In the genomic region with DNA sequence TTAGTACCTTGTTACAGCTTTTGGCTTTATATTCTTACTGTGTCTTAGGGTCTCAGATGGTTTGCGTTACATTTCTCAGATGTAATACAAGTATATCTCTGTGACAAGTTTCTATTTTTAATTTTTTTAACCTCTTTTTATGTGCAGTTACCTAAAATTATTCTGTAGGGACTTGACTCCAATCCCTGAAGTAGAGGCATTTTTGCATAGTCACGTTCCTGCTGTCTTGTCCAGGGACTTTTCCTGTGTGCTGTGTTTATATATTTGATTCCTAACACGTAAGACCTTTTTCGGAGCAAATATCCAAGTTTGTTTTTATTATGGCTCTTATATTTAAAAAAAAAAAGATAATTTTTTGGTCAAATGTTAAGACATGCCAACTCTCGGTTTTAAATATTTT, we compare ENCODE assay signal across 25 cellular contexts.
DNase-seq lines count a peak whose midpoint lies in the region; ATAC-seq, FAIRE-seq and TF ChIP-seq lines count a peak whose summit lies in the region.
"Had no signal": no experiment of that assay in that cellular context is flagged by ENCODE, and none has a peak within 500 bp of the region (broad histone marks: within the 10 kb centered on the region; RNA-seq: fewer than 3 reads in every experiment).

No MANE protein-coding gene starts in this region.

- no peak overlapping the region for H4K8ac ChIP-seq in IMR-90 (ENCODE audit: low read depth in 2 of 2, low read length in 2 of 2)

- 0 out of 2 replicates have a peak overlapping the region, but pooled peaks have one; percentile 52 for H3K18ac ChIP-seq in IMR-90 (ENCODE audit: low read depth, low read length)

- dilution Hi-C loops in IMR-90 (cut with HindIII; ENCODE audit: low sequenced_read_pairs, unreplicated experiment): no loop called here

- H3K79me2 ChIP-seq in K562 (ENCODE audit: control insufficient read depth, insufficient read depth, low read length): no peaks in the 10 kb centered on the region

- H3K27me3 ChIP-seq in IMR-90 (ENCODE audit: control insufficient read depth, insufficient read depth, low read length) (peaks cover 11% of the 10 kb centered on the region), K562 (ENCODE audit: control insufficient read depth in 2 of 2, insufficient read depth in 2 of 2, low read length in 2 of 2) (peaks cover 11% of the 10 kb centered on the region in 2 experiments; a peak in 4 of 5 replicates), gastroesophageal sphincter (no peaks in the 10 kb centered on the region)
- H3K27me3 ChIP-seq: BE2C, BLaER1 had no signal

- DNase-seq in IMR-90 (no peak), K562 (ENCODE audit: extremely low read depth in 1 of 4, low spot score in 3 of 4) (no peak), KG1 (lab: John Stamatoyannopoulos, UW) (no peak)
- DNase-seq: 8988T; ACHN; BE2C; C1 segment of cervical spinal cord; CD4-positive, alpha-beta memory T cell; CD4-positive, CD25-positive, alpha-beta regulatory T cell; CD8-positive, alpha-beta memory T cell; COR-L47; DMS 273 treated with DMSO at 0.1 percent for 48 hours; DMS153; DMS53; DMS79; DND-41; EL; GDM1 had no signal

- no peak overlapping the region for H3K4ac ChIP-seq in IMR-90 (ENCODE audit: low read depth, low read length)

- no peak overlapping the region for H3K14ac ChIP-seq in IMR-90 (replicated peaks; ENCODE audit: low read depth, low read length)

- H2AFZ ChIP-seq in IMR-90 (replicated peaks; ENCODE audit: low read length, poor library complexity) (no peak overlapping the region), K562 (ENCODE audit: low read depth, low read length) (no peak overlapping the region)

- no peaks in the 10 kb centered on the region for H4K20me1 ChIP-seq in IMR-90 (ENCODE audit: insufficient read depth, low read length)
- H4K20me1 ChIP-seq in K562 (replicated peaks; ENCODE audit: control insufficient read depth, insufficient read depth, low read length): no peaks in the 10 kb centered on the region
- H4K20me1 ChIP-seq: BLaER1 had no signal

- TF ChIP-seq CTCF in IMR-90 (conservative IDR thresholded peaks at IDR 0.05; ENCODE audit: low read depth, low read length) (no peak), K562 (IDR thresholded peaks at IDR 0.05 in 2 of 3, conservative IDR thresholded peaks at IDR 0.05 in 1 of 3; ENCODE audit: insufficient read depth in 2 of 3, low read depth in 1 of 3, low read length in 3 of 3) (no peak), gastroesophageal sphincter (IDR thresholded peaks at IDR 0.05) (no peak)

- H3K27ac ChIP-seq in IMR-90 (ENCODE audit: insufficient read depth, low read length): no peak overlapping the region
- no peak overlapping the region for H3K27ac ChIP-seq in K562 (ENCODE audit: extremely low read depth, low read depth, low read length)
- peak overlapping the region in 3 of 4 donors; percentile 41 to 54 (median 41) for H3K27ac ChIP-seq in gastroesophageal sphincter
- H3K27ac ChIP-seq: BLaER1 had no signal

- intact Hi-C loops in IMR-90 (cut with micrococcal nuclease) (loop anchor here (5.0 kb wide), 1 partner anchor 52 kb away; no protein-coding TSS in a partner anchor), K562 (cut with micrococcal nuclease) (no loop called here)

- H3K9me1 ChIP-seq in IMR-90 (ENCODE audit: insufficient read depth, low read length) (peaks cover 3% of the 10 kb centered on the region; the same call in 1 of the 2 replicates), K562 (ENCODE audit: control insufficient read depth, insufficient read depth, low read length) (no peaks in the 10 kb centered on the region)

- CTCF ChIA-PET in IMR-90 (lab: Yijun Ruan, JAX) (no interaction called here), K562 (lab: Yijun Ruan, JAX; ENCODE audit: low intra/inter-chr PET ratio) (no interaction called here)

- H3K23ac ChIP-seq in IMR-90 (ENCODE audit: low read depth, low read length): no peak overlapping the region

- no peak overlapping the region for H2BK20ac ChIP-seq in IMR-90 (ENCODE audit: low read depth, low read length)

- H2AK5ac ChIP-seq in IMR-90 (ENCODE audit: low read depth, low read length): no peak overlapping the region

- no peak for ATAC-seq in IMR-90 (ENCODE audit: low read depth)
- ATAC-seq in K562: peak; percentile 49; the same call in 1 of the 3 replicates
- no peak for ATAC-seq in gastroesophageal sphincter
- no peak for ATAC-seq in GM18498 (IDR thresholded peaks at IDR 0.05; ENCODE audit: unreplicated experiment)
- ATAC-seq: GM12878 had no signal

- H3K9ac ChIP-seq in IMR-90 (ENCODE audit: low read depth, low read length) (no peak overlapping the region), K562 (ENCODE audit: insufficient read depth in 1 of 2, low read depth in 2 of 2, low read length in 2 of 2) (no peak overlapping the region)
- H3K9ac ChIP-seq: BLaER1 had no signal

- H3K4me2 ChIP-seq in IMR-90 (ENCODE audit: low read depth, low read length) (no peak overlapping the region), K562 (ENCODE audit: insufficient read depth, low read length) (no peak overlapping the region)
- H3K4me2 ChIP-seq: BLaER1 had no signal

- peaks cover 3% of the 10 kb centered on the region; the same call in 1 of the 2 replicates for H3K4me1 ChIP-seq in IMR-90 (ENCODE audit: control insufficient read depth, insufficient read depth, low read length)
- H3K4me1 ChIP-seq in K562 (replicated peaks in 1 of 2; ENCODE audit: control insufficient read depth in 2 of 2, insufficient read depth in 2 of 2, low read length in 2 of 2): no peaks in the 10 kb centered on the region
- H3K4me1 ChIP-seq in gastroesophageal sphincter: peaks cover 0 to 11% (median 0%) of the 10 kb centered on the region in 3 donors
- H3K4me1 ChIP-seq: BE2C, BLaER1 had no signal

- no peaks in the 10 kb centered on the region for H3K79me1 ChIP-seq in IMR-90 (ENCODE audit: low read depth in 1 of 2, low read length in 2 of 2)

- no peak overlapping the region for H4K91ac ChIP-seq in IMR-90 (ENCODE audit: insufficient read depth, low read depth, low read length)

- no peak for TF ChIP-seq POLR2A in IMR-90 (IDR thresholded peaks at IDR 0.05; ENCODE audit: low read depth, low read length)
- TF ChIP-seq POLR2A in K562 (conservative IDR thresholded peaks at IDR 0.05): no peak
- no peak for TF ChIP-seq POLR2A in gastroesophageal sphincter (IDR thresholded peaks at IDR 0.05)

- no peak overlapping the region for H2BK120ac ChIP-seq in IMR-90 (ENCODE audit: low read depth, low read length)

- TF ChIP-seq EP300 in K562 (IDR thresholded peaks at IDR 0.05; ENCODE audit: low read length) (no peak), gastroesophageal sphincter (IDR thresholded peaks at IDR 0.05) (no peak)

- H3K36me3 ChIP-seq in IMR-90 (ENCODE audit: control insufficient read depth, insufficient read depth, low read length) (no peaks in the 10 kb centered on the region), K562 (ENCODE audit: control insufficient read depth, insufficient read depth, low read length) (no peaks in the 10 kb centered on the region), gastroesophageal sphincter (no peaks in the 10 kb centered on the region)
- H3K36me3 ChIP-seq: BE2C, BLaER1 had no signal

- in situ Hi-C loops in IMR-90 (cut with MboI; ENCODE audit: low sequenced_read_pairs) (no loop called here), K562 (cut with MboI) (no loop called here)

- H3K9me3 ChIP-seq in IMR-90 (ENCODE audit: control insufficient read depth, insufficient read depth, low read length) (no peaks in the 10 kb centered on the region), K562 (replicated peaks; ENCODE audit: control insufficient read depth, insufficient read depth, low read depth, low read length) (no peaks in the 10 kb centered on the region; the same call in 1 of the 2 replicates), gastroesophageal sphincter (no peaks in the 10 kb centered on the region)
- H3K9me3 ChIP-seq: BE2C, BLaER1 had no signal

- H2BK5ac ChIP-seq in IMR-90 (ENCODE audit: low read depth, low read length, poor library complexity, severe bottlenecking): no peak overlapping the region

- no peak overlapping the region for H2AK9ac ChIP-seq in IMR-90 (replicated peaks; ENCODE audit: low read depth, low read length, poor library complexity)

- WGBS in IMR-90 (ENCODE audit: extremely low coverage in 2 of 2, insufficient read length in 1 of 2), 2 experiments: no CpG with 5 or more reads among the region's 5 CpGs
- WGBS in K562 (ENCODE audit: insufficient coverage, low coverage, missing lambda C conversion rate): 10% methylated on average over 5 of the region's 5 CpGs
- WGBS in gastroesophageal sphincter (ENCODE audit: low coverage in 1 of 2), 2 donors: 19 to 26% methylated on average over 4 to 5 of the region's 5 CpGs

- H4K5ac ChIP-seq in IMR-90 (ENCODE audit: low read depth, low read length): no peak overlapping the region

- BruUV-seq in IMR-90 (replicated peaks; lab: Mats Ljungman, UMichigan) (no TSS peak), K562 (replicated peaks; lab: Mats Ljungman, UMichigan) (no TSS peak)

- FAIRE-seq in K562 (lab: Jason Lieb, UNC): no peak
- FAIRE-seq: A204.1, GM12878, GM12892, GM19239 had no signal

- POLR2A ChIA-PET in IMR-90 (lab: Charles Lee; ENCODE audit: unreplicated experiment): no interaction called here
- POLR2A ChIA-PET in K562 (lab: Yijun Ruan, JAX): no interaction called here

- H3K4me3 ChIP-seq in IMR-90 (ENCODE audit: insufficient read depth, low read depth, low read length): no peak overlapping the region
- no peak overlapping the region for H3K4me3 ChIP-seq in K562
- H3K4me3 ChIP-seq in gastroesophageal sphincter: no peak overlapping the region
- H3K4me3 ChIP-seq: BLaER1, GM12878 had no signal

- H2BK15ac ChIP-seq in IMR-90 (ENCODE audit: low read depth, low read length): no peak overlapping the region

- no peak overlapping the region for H3K56ac ChIP-seq in IMR-90 (ENCODE audit: extremely low read depth, insufficient read depth, low read length)

- TF ChIP-seq RAD21 in IMR-90 (IDR thresholded peaks at IDR 0.05; ENCODE audit: low read length) (no peak), K562 (CRISPR knock-in tag; conservative IDR thresholded peaks at IDR 0.05 in 1 of 2, IDR thresholded peaks at IDR 0.05 in 1 of 2) (no peak)

TF ChIP-seq in IMR-90, 13 proteins besides CTCF, POLR2A, EP300 and RAD21:
- 0 out of 2 replicates have a peak, but pooled peaks have one; percentile 32 for TF ChIP-seq NFE2L2 (IDR thresholded peaks at IDR 0.05; ENCODE audit: low read depth, low read length)
- no peak for TF ChIP-seq SMC3 (IDR thresholded peaks at IDR 0.05; ENCODE audit: low read depth, low read length)
- TF ChIP-seq MAFK (IDR thresholded peaks at IDR 0.05; ENCODE audit: low read depth, low read length): no peak

TF ChIP-seq in K562, 482 proteins besides CTCF, POLR2A, EP300 and RAD21 (continues in another document):
- no peak for TF ChIP-seq CBX1 (IDR thresholded peaks at IDR 0.05; ENCODE audit: low read depth)
- TF ChIP-seq CEBPG (CRISPR knock-in tag; IDR thresholded peaks at IDR 0.05): no peak
- no peak for TF ChIP-seq CEBPG (tag; conservative IDR thresholded peaks at IDR 0.05 in 1 of 2, IDR thresholded peaks at IDR 0.05 in 1 of 2)

Comparison
In these comparisons a context has a peak if more than half of its experiments do, and no peak if none do; other contexts are left out.
1. H3K27ac ChIP-seq: peak in gastroesophageal sphincter (3 of 4); none in IMR-90 (single experiment) and K562 (single experiment).